In genomic region chr2:100065029-100065428, GRCh38 we compare ENCODE assay signal across 31 cellular contexts.
"Had no signal": no experiment of that assay in that cellular context is flagged by ENCODE, and none has a peak within 500 bp of the region (broad histone marks: within the 10 kb centered on the region; RNA-seq: fewer than 3 reads in every experiment).

No MANE protein-coding gene starts in this region.

- H3K36me3 Mint-ChIP-seq: activated CD8-positive, alpha-beta memory T cell treated with anti-CD3 and anti-CD28 coated beads, Interleukin-2, amount 10 ng/mL, durations not matched to agents 7 days and 5 days; immature natural killer cell had no signal

- DNase-seq: activated CD4-positive, alpha-beta T cell treated with anti-CD3 and anti-CD28 coated beads for 1 hour; activated CD4-positive, alpha-beta T cell treated with anti-CD3 and anti-CD28 coated beads, Interleukin-2, amount 50 U/mL, for 1 hour; activated CD8-positive, alpha-beta memory T cell treated with anti-CD3 and anti-CD28 coated beads, Interleukin-2, amount 10 ng/mL, durations not matched to agents 7 days and 5 days; activated CD8-positive, alpha-beta T cell treated with anti-CD3 and anti-CD28 coated beads, Interleukin-2, amount 10 ng/mL, durations not matched to agents 7 days and 5 days; activated effector memory CD4-positive, alpha-beta T cell treated with anti-CD3 and anti-CD28 coated beads, Interleukin-2, amount 50 U/mL, for 16 hours; activated naive CD4-positive, alpha-beta T cell treated with anti-CD3 and anti-CD28 coated beads for 36 hours; amniotic stem cell; brain microvascular endothelial cell; heart left ventricle; hypothalamus; immature natural killer cell; kidney; left colon; mammary epithelial cell; naive B cell; pancreas; retina; stimulated activated CD4-positive, alpha-beta T cell treated with anti-CD3 and anti-CD28 coated beads, Interleukin-12 subunit alpha, Interleukin-12 subunit beta, amount 100 ng/mL, for 4 hours; stimulated activated CD4-positive, alpha-beta T cell treated with anti-CD3 and anti-CD28 coated beads, Interleukin-4, amount 100 ng/mL, for 1 hour; stomach; T-helper 9 cell; thyroid gland; upper lobe of left lung; WERI-Rb-1 had no signal

- H3K4me1 ChIP-seq: thyroid gland had no signal

- FAIRE-seq: astrocyte, endothelial cell of umbilical vein, kidney, pancreas had no signal

- H3K4me3 Mint-ChIP-seq: activated CD8-positive, alpha-beta memory T cell treated with anti-CD3 and anti-CD28 coated beads, Interleukin-2, amount 10 ng/mL, durations not matched to agents 7 days and 5 days; activated CD8-positive, alpha-beta T cell treated with anti-CD3 and anti-CD28 coated beads, Interleukin-2, amount 10 ng/mL, durations not matched to agents 7 days and 5 days; activated naive CD4-positive, alpha-beta T cell treated with anti-CD3 and anti-CD28 coated beads for 36 hours; immature natural killer cell; mesothelial cell of epicardium had no signal

- H3K4me3 ChIP-seq: heart left ventricle, pancreas, prostate gland, skin epidermis, stomach, thyroid gland, upper lobe of left lung, vagina had no signal

- H3K27ac ChIP-seq: brain microvascular endothelial cell, heart left ventricle, pancreas, skin epidermis, thyroid gland, vagina, WERI-Rb-1 had no signal

- ATAC-seq: activated CD8-positive, alpha-beta memory T cell treated with anti-CD3 and anti-CD28 coated beads, Interleukin-2, amount 10 ng/mL, durations not matched to agents 7 days and 5 days; activated CD8-positive, alpha-beta T cell treated with anti-CD3 and anti-CD28 coated beads, Interleukin-2, amount 10 ng/mL, durations not matched to agents 7 days and 5 days; heart left ventricle; left colon; pancreas; sciatic nerve had no signal

- H3K27me3 Mint-ChIP-seq: naive B cell had no signal

- H3K27ac Mint-ChIP-seq: activated CD8-positive, alpha-beta memory T cell treated with anti-CD3 and anti-CD28 coated beads, Interleukin-2, amount 10 ng/mL, durations not matched to agents 7 days and 5 days; activated CD8-positive, alpha-beta T cell treated with anti-CD3 and anti-CD28 coated beads, Interleukin-2, amount 10 ng/mL, durations not matched to agents 7 days and 5 days; immature natural killer cell; mesothelial cell of epicardium had no signal

- H3K36me3 ChIP-seq: brain microvascular endothelial cell, heart left ventricle, pancreas, prostate gland, stomach, thyroid gland, upper lobe of left lung, vagina, WERI-Rb-1 had no signal

- H3K9me3 ChIP-seq: pancreas, prostate gland, stomach, thyroid gland, upper lobe of left lung, vagina had no signal

- H3K27me3 ChIP-seq: brain microvascular endothelial cell, heart left ventricle, pancreas, stomach, thyroid gland, upper lobe of left lung, vagina had no signal
